Comparison of ENCODE assay signal across 1 cellular context in the genomic region with DNA sequence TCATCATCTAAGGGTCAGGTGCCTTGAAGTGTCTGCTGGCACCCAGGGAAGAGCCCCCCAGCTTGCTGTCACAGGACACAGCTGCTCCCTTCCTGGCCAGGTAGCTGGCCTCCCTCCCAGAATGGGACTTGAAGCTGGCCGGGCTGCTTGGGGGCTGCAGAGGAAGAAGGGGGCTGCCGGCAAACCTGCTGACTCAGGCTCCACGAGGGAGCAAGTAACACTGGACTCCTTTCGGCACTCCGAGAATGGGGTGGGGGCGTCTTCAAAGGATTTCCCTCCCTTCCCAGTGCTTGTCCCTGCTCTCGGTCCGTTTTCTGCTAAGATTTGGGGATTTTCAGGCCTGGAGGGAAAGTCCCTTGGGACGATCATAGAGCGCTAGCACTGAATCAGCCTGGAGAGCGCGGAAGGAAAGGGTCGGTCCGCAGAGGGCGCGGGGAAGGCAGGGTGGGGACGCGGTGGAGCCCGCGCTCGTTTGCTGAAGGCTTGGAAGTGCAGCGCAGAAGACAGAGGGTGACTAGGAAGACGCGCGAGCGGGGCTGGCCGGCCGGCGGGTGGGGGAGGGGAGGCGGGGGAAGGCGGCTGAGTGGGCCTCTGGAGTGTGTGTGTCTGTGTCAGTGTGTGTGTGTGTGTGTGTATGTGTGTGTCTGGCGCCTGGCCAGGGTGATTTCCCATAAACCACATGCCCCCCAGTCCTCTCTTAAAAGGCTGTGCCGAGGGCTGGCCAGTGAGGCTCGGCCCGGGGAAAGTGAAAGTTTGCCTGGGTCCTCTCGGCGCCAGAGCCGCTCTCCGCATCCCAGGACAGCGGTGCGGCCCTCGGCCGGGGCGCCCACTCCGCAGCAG.
TF ChIP-seq lines count a peak whose summit lies in the region.

A gene with protein sequence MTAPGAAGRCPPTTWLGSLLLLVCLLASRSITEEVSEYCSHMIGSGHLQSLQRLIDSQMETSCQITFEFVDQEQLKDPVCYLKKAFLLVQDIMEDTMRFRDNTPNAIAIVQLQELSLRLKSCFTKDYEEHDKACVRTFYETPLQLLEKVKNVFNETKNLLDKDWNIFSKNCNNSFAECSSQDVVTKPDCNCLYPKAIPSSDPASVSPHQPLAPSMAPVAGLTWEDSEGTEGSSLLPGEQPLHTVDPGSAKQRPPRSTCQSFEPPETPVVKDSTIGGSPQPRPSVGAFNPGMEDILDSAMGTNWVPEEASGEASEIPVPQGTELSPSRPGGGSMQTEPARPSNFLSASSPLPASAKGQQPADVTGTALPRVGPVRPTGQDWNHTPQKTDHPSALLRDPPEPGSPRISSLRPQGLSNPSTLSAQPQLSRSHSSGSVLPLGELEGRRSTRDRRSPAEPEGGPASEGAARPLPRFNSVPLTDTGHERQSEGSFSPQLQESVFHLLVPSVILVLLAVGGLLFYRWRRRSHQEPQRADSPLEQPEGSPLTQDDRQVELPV (plus strand): TSS at position 727 of the 840 bp plus-strand sequence. CDS start 175 bp downstream, outside the sequence.

TF ChIP-seq in HepG2, 621 proteins besides CTCF, POLR2A, EP300 and RAD21 (continued from another document and continues in another):
- no peak for TF ChIP-seq SRY (CRISPR knock-in tag; IDR thresholded peaks at IDR 0.05)
- 0 out of 2 replicates have a peak, but pooled peaks have one; percentile 37 for TF ChIP-seq MTA1 (CRISPR knock-in tag; IDR thresholded peaks at IDR 0.05; ENCODE audit: borderline replicate concordance)
- TF ChIP-seq ZNF451 (CRISPR knock-in tag; IDR thresholded peaks at IDR 0.05): no peak
- no peak for TF ChIP-seq ZZZ3 (CRISPR knock-in tag; IDR thresholded peaks at IDR 0.05; ENCODE audit: borderline replicate concordance)
- TF ChIP-seq KLF16 (CRISPR knock-in tag; IDR thresholded peaks at IDR 0.05): no peak
- TF ChIP-seq, protein P1, sequence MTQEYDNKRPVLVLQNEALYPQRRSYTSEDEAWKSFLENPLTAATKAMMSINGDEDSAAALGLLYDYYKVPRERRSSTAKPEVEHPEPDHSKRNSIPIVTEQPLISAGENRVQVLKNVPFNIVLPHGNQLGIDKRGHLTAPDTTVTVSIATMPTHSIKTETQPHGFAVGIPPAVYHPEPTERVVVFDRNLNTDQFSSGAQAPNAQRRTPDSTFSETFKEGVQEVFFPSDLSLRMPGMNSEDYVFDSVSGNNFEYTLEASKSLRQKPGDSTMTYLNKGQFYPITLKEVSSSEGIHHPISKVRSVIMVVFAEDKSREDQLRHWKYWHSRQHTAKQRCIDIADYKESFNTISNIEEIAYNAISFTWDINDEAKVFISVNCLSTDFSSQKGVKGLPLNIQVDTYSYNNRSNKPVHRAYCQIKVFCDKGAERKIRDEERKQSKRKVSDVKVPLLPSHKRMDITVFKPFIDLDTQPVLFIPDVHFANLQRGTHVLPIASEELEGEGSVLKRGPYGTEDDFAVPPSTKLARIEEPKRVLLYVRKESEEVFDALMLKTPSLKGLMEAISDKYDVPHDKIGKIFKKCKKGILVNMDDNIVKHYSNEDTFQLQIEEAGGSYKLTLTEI (CRISPR knock-in tag; conservative IDR thresholded peaks at IDR 0.05): no peak
- no peak for TF ChIP-seq PLRG1 (conservative IDR thresholded peaks at IDR 0.05)
- TF ChIP-seq ZNF350 (CRISPR knock-in tag; IDR thresholded peaks at IDR 0.05; ENCODE audit: borderline replicate concordance, low read depth): no peak
- TF ChIP-seq ZKSCAN5 (CRISPR knock-in tag; IDR thresholded peaks at IDR 0.05): no peak
- 0 out of 2 replicates have a peak, but pooled peaks have one; percentile 55 for TF ChIP-seq ZNF646 (CRISPR knock-in tag; IDR thresholded peaks at IDR 0.05)
- TF ChIP-seq, protein P2, sequence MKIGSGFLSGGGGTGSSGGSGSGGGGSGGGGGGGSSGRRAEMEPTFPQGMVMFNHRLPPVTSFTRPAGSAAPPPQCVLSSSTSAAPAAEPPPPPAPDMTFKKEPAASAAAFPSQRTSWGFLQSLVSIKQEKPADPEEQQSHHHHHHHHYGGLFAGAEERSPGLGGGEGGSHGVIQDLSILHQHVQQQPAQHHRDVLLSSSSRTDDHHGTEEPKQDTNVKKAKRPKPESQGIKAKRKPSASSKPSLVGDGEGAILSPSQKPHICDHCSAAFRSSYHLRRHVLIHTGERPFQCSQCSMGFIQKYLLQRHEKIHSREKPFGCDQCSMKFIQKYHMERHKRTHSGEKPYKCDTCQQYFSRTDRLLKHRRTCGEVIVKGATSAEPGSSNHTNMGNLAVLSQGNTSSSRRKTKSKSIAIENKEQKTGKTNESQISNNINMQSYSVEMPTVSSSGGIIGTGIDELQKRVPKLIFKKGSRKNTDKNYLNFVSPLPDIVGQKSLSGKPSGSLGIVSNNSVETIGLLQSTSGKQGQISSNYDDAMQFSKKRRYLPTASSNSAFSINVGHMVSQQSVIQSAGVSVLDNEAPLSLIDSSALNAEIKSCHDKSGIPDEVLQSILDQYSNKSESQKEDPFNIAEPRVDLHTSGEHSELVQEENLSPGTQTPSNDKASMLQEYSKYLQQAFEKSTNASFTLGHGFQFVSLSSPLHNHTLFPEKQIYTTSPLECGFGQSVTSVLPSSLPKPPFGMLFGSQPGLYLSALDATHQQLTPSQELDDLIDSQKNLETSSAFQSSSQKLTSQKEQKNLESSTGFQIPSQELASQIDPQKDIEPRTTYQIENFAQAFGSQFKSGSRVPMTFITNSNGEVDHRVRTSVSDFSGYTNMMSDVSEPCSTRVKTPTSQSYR (CRISPR knock-in tag; IDR thresholded peaks at IDR 0.05; ENCODE audit: borderline replicate concordance): peak; percentile 71; the same call in 1 of the 2 replicates
- TF ChIP-seq, protein P3, sequence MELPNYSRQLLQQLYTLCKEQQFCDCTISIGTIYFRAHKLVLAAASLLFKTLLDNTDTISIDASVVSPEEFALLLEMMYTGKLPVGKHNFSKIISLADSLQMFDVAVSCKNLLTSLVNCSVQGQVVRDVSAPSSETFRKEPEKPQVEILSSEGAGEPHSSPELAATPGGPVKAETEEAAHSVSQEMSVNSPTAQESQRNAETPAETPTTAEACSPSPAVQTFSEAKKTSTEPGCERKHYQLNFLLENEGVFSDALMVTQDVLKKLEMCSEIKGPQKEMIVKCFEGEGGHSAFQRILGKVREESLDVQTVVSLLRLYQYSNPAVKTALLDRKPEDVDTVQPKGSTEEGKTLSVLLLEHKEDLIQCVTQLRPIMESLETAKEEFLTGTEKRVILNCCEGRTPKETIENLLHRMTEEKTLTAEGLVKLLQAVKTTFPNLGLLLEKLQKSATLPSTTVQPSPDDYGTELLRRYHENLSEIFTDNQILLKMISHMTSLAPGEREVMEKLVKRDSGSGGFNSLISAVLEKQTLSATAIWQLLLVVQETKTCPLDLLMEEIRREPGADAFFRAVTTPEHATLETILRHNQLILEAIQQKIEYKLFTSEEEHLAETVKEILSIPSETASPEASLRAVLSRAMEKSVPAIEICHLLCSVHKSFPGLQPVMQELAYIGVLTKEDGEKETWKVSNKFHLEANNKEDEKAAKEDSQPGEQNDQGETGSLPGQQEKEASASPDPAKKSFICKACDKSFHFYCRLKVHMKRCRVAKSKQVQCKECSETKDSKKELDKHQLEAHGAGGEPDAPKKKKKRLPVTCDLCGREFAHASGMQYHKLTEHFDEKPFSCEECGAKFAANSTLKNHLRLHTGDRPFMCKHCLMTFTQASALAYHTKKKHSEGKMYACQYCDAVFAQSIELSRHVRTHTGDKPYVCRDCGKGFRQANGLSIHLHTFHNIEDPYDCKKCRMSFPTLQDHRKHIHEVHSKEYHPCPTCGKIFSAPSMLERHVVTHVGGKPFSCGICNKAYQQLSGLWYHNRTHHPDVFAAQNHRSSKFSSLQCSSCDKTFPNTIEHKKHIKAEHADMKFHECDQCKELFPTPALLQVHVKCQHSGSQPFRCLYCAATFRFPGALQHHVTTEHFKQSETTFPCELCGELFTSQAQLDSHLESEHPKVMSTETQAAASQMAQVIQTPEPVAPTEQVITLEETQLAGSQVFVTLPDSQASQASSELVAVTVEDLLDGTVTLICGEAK (IDR thresholded peaks at IDR 0.05): no peak
- TF ChIP-seq, protein P3 (CRISPR knock-in tag; IDR thresholded peaks at IDR 0.05): 0 out of 2 replicates have a peak, but pooled peaks have one; percentile 18
- TF ChIP-seq ZNF280B (CRISPR knock-in tag; IDR thresholded peaks at IDR 0.05; ENCODE audit: borderline replicate concordance): peak; percentile 33; the same call in 1 of the 2 replicates
- TF ChIP-seq ZNF20 (CRISPR knock-in tag; IDR thresholded peaks at IDR 0.05): no peak
- TF ChIP-seq, protein P4, sequence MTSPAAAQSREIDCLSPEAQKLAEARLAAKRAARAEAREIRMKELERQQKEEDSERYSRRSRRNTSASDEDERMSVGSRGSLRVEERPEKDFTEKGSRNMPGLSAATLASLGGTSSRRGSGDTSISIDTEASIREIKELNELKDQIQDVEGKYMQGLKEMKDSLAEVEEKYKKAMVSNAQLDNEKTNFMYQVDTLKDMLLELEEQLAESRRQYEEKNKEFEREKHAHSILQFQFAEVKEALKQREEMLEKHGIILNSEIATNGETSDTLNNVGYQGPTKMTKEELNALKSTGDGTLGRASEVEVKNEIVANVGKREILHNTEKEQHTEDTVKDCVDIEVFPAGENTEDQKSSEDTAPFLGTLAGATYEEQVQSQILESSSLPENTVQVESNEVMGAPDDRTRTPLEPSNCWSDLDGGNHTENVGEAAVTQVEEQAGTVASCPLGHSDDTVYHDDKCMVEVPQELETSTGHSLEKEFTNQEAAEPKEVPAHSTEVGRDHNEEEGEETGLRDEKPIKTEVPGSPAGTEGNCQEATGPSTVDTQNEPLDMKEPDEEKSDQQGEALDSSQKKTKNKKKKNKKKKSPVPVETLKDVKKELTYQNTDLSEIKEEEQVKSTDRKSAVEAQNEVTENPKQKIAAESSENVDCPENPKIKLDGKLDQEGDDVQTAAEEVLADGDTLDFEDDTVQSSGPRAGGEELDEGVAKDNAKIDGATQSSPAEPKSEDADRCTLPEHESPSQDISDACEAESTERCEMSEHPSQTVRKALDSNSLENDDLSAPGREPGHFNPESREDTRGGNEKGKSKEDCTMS (CRISPR knock-in tag; conservative IDR thresholded peaks at IDR 0.05): no peak
